ENCODE assay signal across 7 cellular contexts in genomic region chr19:36331353-36332228, GRCh38. TPM values are rescaled to one million over a fixed set of nuclear protein-coding genes. Genes with fewer than 3 reads are reported as not detected.
DNase-seq lines count a peak whose midpoint lies in the region; ATAC-seq and TF ChIP-seq lines count a peak whose summit lies in the region.

No MANE protein-coding gene starts in this region.

- H3K9me3 ChIP-seq in HUES6 (ENCODE audit: control insufficient read depth, insufficient read depth, low read depth, low read length) = 0 out of 2 replicates have a peak, but pooled peaks cover 2% of the 10 kb centered on the region
- H3K9me3 ChIP-seq in transverse colon = peaks cover 3 to 23% of the 10 kb centered on the region in 2 donors

- H3K36me3 ChIP-seq in HUES6 (ENCODE audit: control insufficient read depth, insufficient read depth, low read length) (peaks cover 36% of the 10 kb centered on the region), transverse colon (peaks cover 0 to 5% (median 1%) of the 10 kb centered on the region in 4 donors)

- in situ Hi-C loops in transverse colon (cut with MboI; ENCODE audit: low pct_ligation_motif_present in 1 of 4, low pct_unique_long_range_greater_than_20kb in 1 of 4, low sequenced_read_pairs in 3 of 4) = no loop called here

- H3K27me3 ChIP-seq in HUES6 (ENCODE audit: control insufficient read depth, insufficient read depth, low read length) (no peaks in the 10 kb centered on the region), transverse colon (no peaks in the 10 kb centered on the region)

- H3K9ac ChIP-seq in HUES6 (ENCODE audit: low read length) = peak overlapping the region; percentile 77

- ATAC-seq in GM18508 (IDR thresholded peaks at IDR 0.05; ENCODE audit: insufficient read depth, unreplicated experiment) = peak; percentile 65
- ATAC-seq in left cardiac atrium = peak; percentile 99 to 100

- H3K4me1 ChIP-seq in HUES6 (ENCODE audit: control insufficient read depth, insufficient read depth, low read length) (no peaks in the 10 kb centered on the region), transverse colon (peaks cover 0 to 5% (median 2%) of the 10 kb centered on the region in 4 donors)

- intact Hi-C loops in left cardiac atrium (cut with DNase I) (no loop called here), transverse colon (cut with DNase I; ENCODE audit: low total_unique reads) (no loop called here)

- no peak for TF ChIP-seq EP300 in transverse colon (IDR thresholded peaks at IDR 0.05; ENCODE audit: low read depth)

- peak overlapping the region; percentile 68 for H3K27ac ChIP-seq in HUES6 (ENCODE audit: low read depth, low read length)
- peak overlapping the region in 2 of 4 donors; percentile 23 to 45 for H3K27ac ChIP-seq in transverse colon

- H3K4me3 ChIP-seq in HUES6 (ENCODE audit: low read depth, low read length) (peak overlapping the region; percentile 76), transverse colon (peak overlapping the region; percentile 42 to 70 (median 56))

- 0 to 22% methylated on average over 3 to 39 of the region's 43 CpGs for WGBS in transverse colon (ENCODE audit: low coverage in 1 of 2), 2 donors

- TF ChIP-seq CTCF in transverse colon (IDR thresholded peaks at IDR 0.05) = no peak

- no peak for TF ChIP-seq POLR2A in transverse colon (IDR thresholded peaks at IDR 0.05)

- DNase-seq in SKM-1 treated with dmso at 0.1 percent for 144 hours (lab: John Stamatoyannopoulos, UW; ENCODE audit: unreplicated experiment) (peak; percentile 97), amniotic stem cell (lab: John Stamatoyannopoulos, UW) (peak; percentile 80), left cardiac atrium (peak; percentile 86), pons (ENCODE audit: low spot score) (peak; percentile 95), transverse colon (peak; percentile 68)

RNA-seq across cellular contexts. Expression of gene ZFP14, which starts 47.4 kb away (rescaled TPM):
- total RNA-seq in left cardiac atrium (1 to 10 TPM; 2.9 to 3.3 TPM), transverse colon (10 to 100 TPM in 1 of 4 donors, 1 to 10 TPM in 3; 2.2 to 10.3 (median 6.3) TPM)
